ENCODE assay signal across 2 cellular contexts in the genomic region with DNA sequence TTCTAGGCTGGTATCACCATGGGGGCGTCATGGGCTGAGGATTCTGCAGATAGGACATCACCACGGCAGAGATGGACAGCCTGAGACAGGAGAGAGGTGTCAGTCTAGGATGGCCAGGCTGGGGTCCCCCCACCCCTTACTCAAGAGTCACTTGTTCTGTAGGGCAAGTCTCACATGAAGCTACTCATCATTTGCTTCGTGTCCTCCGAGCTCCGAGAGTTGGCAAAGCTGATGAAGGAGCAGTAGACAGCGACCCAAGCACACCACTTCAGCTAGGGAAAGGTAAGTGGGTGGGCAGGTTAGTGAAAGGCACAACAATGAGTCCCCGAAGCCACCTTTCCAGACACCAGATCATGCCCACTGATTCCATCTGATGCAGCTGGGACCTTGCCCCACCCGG.
TF ChIP-seq lines count a peak whose summit lies in the region.

No MANE protein-coding gene starts in this region.

TF ChIP-seq in A549, 52 proteins besides CTCF, POLR2A, EP300 and RAD21:
- no peak for TF ChIP-seq ZNF302 (CRISPR knock-in tag; IDR thresholded peaks at IDR 0.05)
- no peak for TF ChIP-seq JUNB (IDR thresholded peaks at IDR 0.05)
- no peak for TF ChIP-seq HDAC2 (IDR thresholded peaks at IDR 0.05)
- no peak for TF ChIP-seq GATA3 (IDR thresholded peaks at IDR 0.05; ENCODE audit: borderline replicate concordance)
- TF ChIP-seq RFX5 (IDR thresholded peaks at IDR 0.05): no peak
- TF ChIP-seq ESRRA (IDR thresholded peaks at IDR 0.05; ENCODE audit: borderline replicate concordance, low read length): no peak
- TF ChIP-seq MAFK (IDR thresholded peaks at IDR 0.05; ENCODE audit: partially characterized antibody): no peak
- TF ChIP-seq, protein P1, sequence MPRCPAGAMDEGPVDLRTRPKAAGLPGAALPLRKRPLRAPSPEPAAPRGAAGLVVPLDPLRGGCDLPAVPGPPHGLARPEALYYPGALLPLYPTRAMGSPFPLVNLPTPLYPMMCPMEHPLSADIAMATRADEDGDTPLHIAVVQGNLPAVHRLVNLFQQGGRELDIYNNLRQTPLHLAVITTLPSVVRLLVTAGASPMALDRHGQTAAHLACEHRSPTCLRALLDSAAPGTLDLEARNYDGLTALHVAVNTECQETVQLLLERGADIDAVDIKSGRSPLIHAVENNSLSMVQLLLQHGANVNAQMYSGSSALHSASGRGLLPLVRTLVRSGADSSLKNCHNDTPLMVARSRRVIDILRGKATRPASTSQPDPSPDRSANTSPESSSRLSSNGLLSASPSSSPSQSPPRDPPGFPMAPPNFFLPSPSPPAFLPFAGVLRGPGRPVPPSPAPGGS (IDR thresholded peaks at IDR 0.05): no peak
- TF ChIP-seq SMC3 (IDR thresholded peaks at IDR 0.05): no peak
- TF ChIP-seq JUN (IDR thresholded peaks at IDR 0.05): no peak
- no peak for TF ChIP-seq BHLHE40 (IDR thresholded peaks at IDR 0.05; ENCODE audit: low read depth, low read length)
- TF ChIP-seq, protein P2, sequence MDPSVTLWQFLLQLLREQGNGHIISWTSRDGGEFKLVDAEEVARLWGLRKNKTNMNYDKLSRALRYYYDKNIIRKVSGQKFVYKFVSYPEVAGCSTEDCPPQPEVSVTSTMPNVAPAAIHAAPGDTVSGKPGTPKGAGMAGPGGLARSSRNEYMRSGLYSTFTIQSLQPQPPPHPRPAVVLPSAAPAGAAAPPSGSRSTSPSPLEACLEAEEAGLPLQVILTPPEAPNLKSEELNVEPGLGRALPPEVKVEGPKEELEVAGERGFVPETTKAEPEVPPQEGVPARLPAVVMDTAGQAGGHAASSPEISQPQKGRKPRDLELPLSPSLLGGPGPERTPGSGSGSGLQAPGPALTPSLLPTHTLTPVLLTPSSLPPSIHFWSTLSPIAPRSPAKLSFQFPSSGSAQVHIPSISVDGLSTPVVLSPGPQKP (IDR thresholded peaks at IDR 0.05; ENCODE audit: low read depth, low read length): no peak
- TF ChIP-seq RARB (CRISPR knock-in tag; IDR thresholded peaks at IDR 0.05): no peak
- TF ChIP-seq HOXA7 (CRISPR knock-in tag; IDR thresholded peaks at IDR 0.05): no peak

TF ChIP-seq in IMR-90, 13 proteins besides CTCF, POLR2A, EP300 and RAD21:
- TF ChIP-seq, protein P2 (IDR thresholded peaks at IDR 0.05; ENCODE audit: borderline replicate concordance, low read depth, low read length): no peak
TF ChIP-seq in IMR-90: peak in this region for 0.
